Comparison of ENCODE assay signal across 15 cellular contexts in genomic region chr20:36400901-36401300, GRCh38.
"Had no signal": no experiment of that assay in that cellular context is flagged by ENCODE, and none has a peak within 500 bp of the region (broad histone marks: within the 10 kb centered on the region; RNA-seq: fewer than 3 reads in every experiment).

No MANE protein-coding gene starts in this region.

- H3K27ac Mint-ChIP-seq: activated T-helper 1 cell treated with anti-CD3 and anti-CD28 coated beads, Interleukin-12 subunit alpha, Interleukin-12 subunit beta, Interleukin-2, Interleukin-4 antibody, amounts not matched to agents 30 ng/mL and 10 ng/mL and 1 ng/mL, durations not matched to agents 14 hours and 24 hours and 36 hours; dendritic cell treated with granulocyte-macrophage colony-stimulating factor and Interleukin-4, amounts not matched to agents 40 ng/mL and 50 ng/mL, for 4 days; naive thymus-derived CD4-positive, alpha-beta T cell; stimulated activated naive CD8-positive, alpha-beta T cell treated with anti-CD3 and anti-CD28 coated beads, Interleukin-15, amount 100 ng/mL, for 72 hours; T-helper 2 cell treated with Interferon-gamma antibody and Interleukin-4, amounts not matched to agents 5 μg/mL and 100 μg/mL, for 36 hours; type B pancreatic cell had no signal

- H3K36me3 Mint-ChIP-seq: type B pancreatic cell had no signal

- H3K4me3 Mint-ChIP-seq: activated T-helper 1 cell treated with anti-CD3 and anti-CD28 coated beads, Interleukin-12 subunit alpha, Interleukin-12 subunit beta, Interleukin-2, Interleukin-4 antibody, amounts not matched to agents 30 ng/mL and 10 ng/mL and 1 ng/mL, durations not matched to agents 14 hours and 24 hours and 36 hours; dendritic cell treated with granulocyte-macrophage colony-stimulating factor and Interleukin-4, amounts not matched to agents 40 ng/mL and 50 ng/mL, for 4 days; naive thymus-derived CD4-positive, alpha-beta T cell; stimulated activated naive CD8-positive, alpha-beta T cell treated with anti-CD3 and anti-CD28 coated beads, Interleukin-15, amount 100 ng/mL, for 72 hours; T-helper 2 cell treated with Interferon-gamma antibody and Interleukin-4, amounts not matched to agents 5 μg/mL and 100 μg/mL, for 36 hours; type B pancreatic cell had no signal

- H3K4me1 Mint-ChIP-seq: stimulated activated naive CD8-positive, alpha-beta T cell treated with anti-CD3 and anti-CD28 coated beads, Interleukin-15, amount 100 ng/mL, for 72 hours had no signal

- DNase-seq: activated CD4-positive, CD25-positive, alpha-beta regulatory T cell treated with anti-CD3 and anti-CD28 coated beads, Interleukin-2, amount 50 U/mL, for 72 hours; activated naive CD4-positive, alpha-beta T cell; brain microvascular endothelial cell; cerebellar nuclear complex; effector memory CD4-positive, alpha-beta T cell; foreskin melanocyte; naive thymus-derived CD4-positive, alpha-beta T cell; pancreas; stimulated activated naive CD8-positive, alpha-beta T cell treated with anti-CD3 and anti-CD28 coated beads, Interleukin-15, amount 100 ng/mL, for 72 hours had no signal

- ATAC-seq: left lobe of liver; naive thymus-derived CD4-positive, alpha-beta T cell; pancreas; sciatic nerve; stimulated activated naive CD8-positive, alpha-beta T cell treated with anti-CD3 and anti-CD28 coated beads, Interleukin-15, amount 100 ng/mL, for 72 hours had no signal

- H3K9me3 Mint-ChIP-seq: dendritic cell treated with granulocyte-macrophage colony-stimulating factor and Interleukin-4, amounts not matched to agents 40 ng/mL and 50 ng/mL, for 4 days; type B pancreatic cell had no signal
